ENCODE assay signal across 20 cellular contexts in genomic region chr13:93751117-93751516, GRCh38.
DNase-seq lines count a peak whose midpoint lies in the region; ATAC-seq and TF ChIP-seq lines count a peak whose summit lies in the region.
"Had no signal": no experiment of that assay in that cellular context is flagged by ENCODE, and none has a peak within 500 bp of the region (broad histone marks: within the 10 kb centered on the region; RNA-seq: fewer than 3 reads in every experiment).

No MANE protein-coding gene starts in this region.

- no peak overlapping the region for H2BK15ac ChIP-seq in IMR-90 (ENCODE audit: low read depth, low read length)

- no peak overlapping the region for H2BK120ac ChIP-seq in IMR-90 (ENCODE audit: low read depth, low read length)

- no peaks in the 10 kb centered on the region for H3K27me3 ChIP-seq in IMR-90 (ENCODE audit: control insufficient read depth, insufficient read depth, low read length)
- H3K27me3 ChIP-seq in SK-N-SH (ENCODE audit: insufficient read depth): no peaks in the 10 kb centered on the region
- H3K27me3 ChIP-seq: Peyer's patch had no signal

- no peak for TF ChIP-seq POLR2A in IMR-90 (IDR thresholded peaks at IDR 0.05; ENCODE audit: low read depth, low read length)

- no peak overlapping the region for H3K4me3 Mint-ChIP-seq in activated naive CD8-positive, alpha-beta T cell treated with anti-CD3 and anti-CD28 coated beads, Interleukin-2, amount 50 U/mL, for 24 hours
- H3K4me3 Mint-ChIP-seq: B cell, CD14-positive monocyte had no signal

- peak; percentile 87 for ATAC-seq in GM18502 (IDR thresholded peaks at IDR 0.05; ENCODE audit: poor library complexity, unreplicated experiment)
- peak; percentile 83 for ATAC-seq in GM18870 (IDR thresholded peaks at IDR 0.05; ENCODE audit: unreplicated experiment)
- ATAC-seq in IMR-90 (ENCODE audit: low read depth): no peak
- ATAC-seq in activated naive CD8-positive, alpha-beta T cell treated with anti-CD3 and anti-CD28 coated beads, Interleukin-2, amount 50 U/mL, for 24 hours: peak; percentile 52
- ATAC-seq: A549 had no signal

- no peak overlapping the region for H3K56ac ChIP-seq in IMR-90 (ENCODE audit: extremely low read depth, insufficient read depth, low read length)

- H4K91ac ChIP-seq in IMR-90 (ENCODE audit: insufficient read depth, low read depth, low read length): no peak overlapping the region

- TF ChIP-seq EP300 in SK-N-SH (IDR thresholded peaks at IDR 0.05; ENCODE audit: borderline replicate concordance in 1 of 2, low read depth in 1 of 2, low read length in 1 of 2): no peak

- no peaks in the 10 kb centered on the region for H3K9me1 ChIP-seq in IMR-90 (ENCODE audit: insufficient read depth, low read length)

- H2BK20ac ChIP-seq in IMR-90 (ENCODE audit: low read depth, low read length): no peak overlapping the region

- H3K9me2 ChIP-seq in SK-N-SH: no peaks in the 10 kb centered on the region

- POLR2A ChIA-PET in IMR-90 (lab: Charles Lee; ENCODE audit: unreplicated experiment) (no interaction called here), SK-N-SH (lab: Yijun Ruan, JAX) (no interaction called here)

- intact Hi-C loops in IMR-90 (cut with micrococcal nuclease): no loop called here

- H3K4me1 ChIP-seq in IMR-90 (ENCODE audit: control insufficient read depth, insufficient read depth, low read length) (peaks cover 2% of the 10 kb centered on the region), SK-N-SH (ENCODE audit: control insufficient read depth in 1 of 2, insufficient read depth in 2 of 2, low read depth in 1 of 2, low read length in 1 of 2) (peaks cover 0 to 4% of the 10 kb centered on the region in 2 experiments; a peak in 1 of 4 replicates)
- H3K4me1 ChIP-seq: A549, Peyer's patch, SJSA1 had no signal

- no peak overlapping the region for H4K8ac ChIP-seq in IMR-90 (ENCODE audit: low read depth in 2 of 2, low read length in 2 of 2)

- no peak for TF ChIP-seq RAD21 in IMR-90 (IDR thresholded peaks at IDR 0.05; ENCODE audit: low read length)
- no peak for TF ChIP-seq RAD21 in SK-N-SH (IDR thresholded peaks at IDR 0.05; ENCODE audit: low read length)

- no peak overlapping the region for H3K23ac ChIP-seq in IMR-90 (ENCODE audit: low read depth, low read length)

- H4K5ac ChIP-seq in IMR-90 (ENCODE audit: low read depth, low read length): no peak overlapping the region

- TF ChIP-seq CTCF in IMR-90 (conservative IDR thresholded peaks at IDR 0.05; ENCODE audit: low read depth, low read length) (no peak), SK-N-SH (IDR thresholded peaks at IDR 0.05) (no peak)

- no peak overlapping the region for H3K14ac ChIP-seq in IMR-90 (replicated peaks; ENCODE audit: low read depth, low read length)

- DNase-seq in IMR-90: peak; percentile 18
- no peak for DNase-seq in activated naive CD8-positive, alpha-beta T cell treated with anti-CD3 and anti-CD28 coated beads, Interleukin-2, amount 50 U/mL, for 24 hours
- DNase-seq in SK-N-SH: no peak
- no peak for DNase-seq in inferior parietal cortex (ENCODE audit: extremely low spot score)
- no peak for DNase-seq in amygdala (lab: John Stamatoyannopoulos, UW)
- DNase-seq: GM23248, HCEC 1CT, Kasumi-1, NCI-H1048, NCI-H1417 treated with DMSO at 0.1 percent for 48 hours, NCI-H187, NCI-H2107, NCI-H510A, Peyer's patch had no signal

- BruUV-seq in IMR-90 (replicated peaks; lab: Mats Ljungman, UMichigan): no TSS peak

- no peaks in the 10 kb centered on the region for H3K9me3 Mint-ChIP-seq in activated naive CD8-positive, alpha-beta T cell treated with anti-CD3 and anti-CD28 coated beads, Interleukin-2, amount 50 U/mL, for 24 hours

- no peaks in the 10 kb centered on the region for H3K79me1 ChIP-seq in IMR-90 (ENCODE audit: low read depth in 1 of 2, low read length in 2 of 2)

- dilution Hi-C loops in IMR-90 (cut with HindIII; ENCODE audit: low sequenced_read_pairs, unreplicated experiment): no loop called here

- H3K4me2 ChIP-seq in IMR-90 (ENCODE audit: low read depth, low read length) (no peak overlapping the region), SK-N-SH (no peak overlapping the region)
- H3K4me2 ChIP-seq: A549 had no signal

- H3K36me3 ChIP-seq in IMR-90 (ENCODE audit: control insufficient read depth, insufficient read depth, low read length) (no peaks in the 10 kb centered on the region), SK-N-SH (replicated peaks in 1 of 2; ENCODE audit: control insufficient read depth in 1 of 2, insufficient read depth in 2 of 2, low read length in 1 of 2) (no peaks in the 10 kb centered on the region)
- H3K36me3 ChIP-seq: Peyer's patch, SJSA1 had no signal

- no peaks in the 10 kb centered on the region for H3F3A ChIP-seq in SK-N-SH (replicated peaks; ENCODE audit: insufficient read depth)

- H3K27me3 Mint-ChIP-seq in activated naive CD8-positive, alpha-beta T cell treated with anti-CD3 and anti-CD28 coated beads, Interleukin-2, amount 50 U/mL, for 24 hours: peaks cover 2% of the 10 kb centered on the region
- H3K27me3 Mint-ChIP-seq: B cell had no signal

- H3K9ac ChIP-seq in IMR-90 (ENCODE audit: low read depth, low read length) (no peak overlapping the region), SK-N-SH (no peak overlapping the region)
- H3K9ac ChIP-seq: GM23248 had no signal

- H2AK9ac ChIP-seq in IMR-90 (replicated peaks; ENCODE audit: low read depth, low read length, poor library complexity): no peak overlapping the region

- no peaks in the 10 kb centered on the region for H3K79me2 ChIP-seq in SK-N-SH (ENCODE audit: insufficient read depth)

- H3K18ac ChIP-seq in IMR-90 (ENCODE audit: low read depth, low read length): no peak overlapping the region

- no peak overlapping the region for H3K4ac ChIP-seq in IMR-90 (ENCODE audit: low read depth, low read length)

- CTCF ChIA-PET in IMR-90 (lab: Yijun Ruan, JAX) (interaction anchor here (0.7 kb wide), 1 partner anchor 673 kb away, joined by 3 read pairs; no protein-coding TSS in a partner anchor), SK-N-SH (lab: Yijun Ruan, JAX) (no interaction called here)

- no peak overlapping the region for H2AK5ac ChIP-seq in IMR-90 (ENCODE audit: low read depth, low read length)

- H3K27ac ChIP-seq in IMR-90 (ENCODE audit: insufficient read depth, low read length): no peak overlapping the region
- no peak overlapping the region for H3K27ac ChIP-seq in SK-N-SH (ENCODE audit: low read depth in 2 of 2, low read length in 1 of 2)
- H3K27ac ChIP-seq: A549, GM23248, Peyer's patch, SJSA1 had no signal

- H2BK5ac ChIP-seq in IMR-90 (ENCODE audit: low read depth, low read length, poor library complexity, severe bottlenecking): no peak overlapping the region

- no peaks in the 10 kb centered on the region for H3K9me3 ChIP-seq in IMR-90 (ENCODE audit: control insufficient read depth, insufficient read depth, low read length)
- H3K9me3 ChIP-seq in SK-N-SH: no peaks in the 10 kb centered on the region
- H3K9me3 ChIP-seq: A549, Peyer's patch, SJSA1 had no signal

- in situ Hi-C loops in IMR-90 (cut with MboI; ENCODE audit: low sequenced_read_pairs): no loop called here

- H4K20me1 ChIP-seq in IMR-90 (ENCODE audit: insufficient read depth, low read length) (no peaks in the 10 kb centered on the region), SK-N-SH (ENCODE audit: insufficient read depth) (no peaks in the 10 kb centered on the region)

- H3K4me1 Mint-ChIP-seq in activated naive CD8-positive, alpha-beta T cell treated with anti-CD3 and anti-CD28 coated beads, Interleukin-2, amount 50 U/mL, for 24 hours: no peaks in the 10 kb centered on the region
- H3K4me1 Mint-ChIP-seq: B cell, CD14-positive monocyte had no signal

- no peak overlapping the region for H3K4me3 ChIP-seq in IMR-90 (ENCODE audit: insufficient read depth, low read depth, low read length)
- H3K4me3 ChIP-seq in SK-N-SH (ENCODE audit: low read depth in 2 of 2, low read length in 1 of 2): no peak overlapping the region
- H3K4me3 ChIP-seq: A549, GM23248, Peyer's patch, SJSA1 had no signal

- no peaks in the 10 kb centered on the region for H3K36me3 Mint-ChIP-seq in activated naive CD8-positive, alpha-beta T cell treated with anti-CD3 and anti-CD28 coated beads, Interleukin-2, amount 50 U/mL, for 24 hours (ENCODE audit: low read depth)
- H3K36me3 Mint-ChIP-seq: CD14-positive monocyte had no signal

- H3K27ac Mint-ChIP-seq in activated naive CD8-positive, alpha-beta T cell treated with anti-CD3 and anti-CD28 coated beads, Interleukin-2, amount 50 U/mL, for 24 hours: no peak overlapping the region
- H3K27ac Mint-ChIP-seq: B cell, CD14-positive monocyte had no signal

- no peak overlapping the region for H2AFZ ChIP-seq in IMR-90 (replicated peaks; ENCODE audit: low read length, poor library complexity)
- H2AFZ ChIP-seq in SK-N-SH (ENCODE audit: low read depth): no peak overlapping the region
- H2AFZ ChIP-seq: GM23248 had no signal

TF ChIP-seq in IMR-90, 13 proteins besides CTCF, POLR2A, EP300 and RAD21 (continues in another document):
- TF ChIP-seq USF2 (IDR thresholded peaks at IDR 0.05; ENCODE audit: low read depth, low read length): no peak
- no peak for TF ChIP-seq MXI1 (IDR thresholded peaks at IDR 0.05; ENCODE audit: borderline replicate concordance, low read depth, low read length)
- TF ChIP-seq SMC3 (IDR thresholded peaks at IDR 0.05; ENCODE audit: low read depth, low read length): no peak
- TF ChIP-seq BHLHE40 (IDR thresholded peaks at IDR 0.05; ENCODE audit: low read depth, low read length): no peak
- TF ChIP-seq MAZ (IDR thresholded peaks at IDR 0.05; ENCODE audit: borderline replicate concordance, low read depth, low read length): no peak

TF ChIP-seq in SK-N-SH, 30 proteins besides CTCF, POLR2A, EP300 and RAD21 (continues in another document):
- no peak for TF ChIP-seq PBX3 (IDR thresholded peaks at IDR 0.05)
- TF ChIP-seq SIN3A (IDR thresholded peaks at IDR 0.05; ENCODE audit: borderline replicate concordance, low read depth, low read length): no peak
- TF ChIP-seq NFIC (IDR thresholded peaks at IDR 0.05; ENCODE audit: borderline replicate concordance): no peak
- no peak for TF ChIP-seq RFX5 (IDR thresholded peaks at IDR 0.05; ENCODE audit: low read length)
- no peak for TF ChIP-seq FOSL2 (IDR thresholded peaks at IDR 0.05; ENCODE audit: borderline replicate concordance, low read depth)
- no peak for TF ChIP-seq GATA2 (CRISPR knock-in tag; IDR thresholded peaks at IDR 0.05)
